ENCODE assay signal across 1 cellular context in genomic region chr22:35896306-35896705, GRCh38.
TF ChIP-seq lines count a peak whose summit lies in the region.

No MANE protein-coding gene starts in this region.

TF ChIP-seq in K562, 482 proteins besides CTCF, POLR2A, EP300 and RAD21:
- no peak for TF ChIP-seq RCOR1 (IDR thresholded peaks at IDR 0.05; ENCODE audit: borderline replicate concordance in 1 of 2, low read depth in 2 of 2, low read length in 2 of 2)
- TF ChIP-seq ZKSCAN1 (IDR thresholded peaks at IDR 0.05; ENCODE audit: low read depth, low read length): 0 out of 2 replicates have a peak, but pooled peaks have one; percentile 57
